ENCODE assay signal across 10 cellular contexts in genomic region chr1:225766967-225767413, GRCh38. TPM values are rescaled to one million over a fixed set of nuclear protein-coding genes. Genes with fewer than 3 reads are reported as not detected.
DNase-seq lines count a peak whose midpoint lies in the region; ATAC-seq, FAIRE-seq and TF ChIP-seq lines count a peak whose summit lies in the region.
"Had no signal": no experiment of that assay in that cellular context is flagged by ENCODE, and none has a peak within 500 bp of the region (broad histone marks: within the 10 kb centered on the region; RNA-seq: fewer than 3 reads in every experiment).

No MANE protein-coding gene starts in this region.

- no peak overlapping the region for H2BK120ac ChIP-seq in mesendoderm (ENCODE audit: low read depth, low read length)

- no peak overlapping the region for H3K23ac ChIP-seq in mesendoderm (ENCODE audit: low read length)

- peak overlapping the region; percentile 42 for H3K18ac ChIP-seq in mesendoderm (ENCODE audit: low read length)

- in situ Hi-C loops in HepG2 (cut with HindIII; ENCODE audit: extremely low pct_ligation_motif_present, low pct_unique_long_range_greater_than_20kb), result loop anchor here (5.0 kb wide), 2 partner anchors 75 to 115 kb away; partner anchors contain the start of gene ENAH

- TF ChIP-seq EP300 in HepG2 (IDR thresholded peaks at IDR 0.05; ENCODE audit: low read depth in 2 of 2, low read length in 2 of 2) (no peak), HepG2 (CRISPR knock-in tag; IDR thresholded peaks at IDR 0.05; ENCODE audit: borderline replicate concordance) (no peak)

- no peak overlapping the region for H4K5ac ChIP-seq in mesendoderm (ENCODE audit: low read length)

- peak overlapping the region; percentile 18 for H2AFZ ChIP-seq in HepG2 (ENCODE audit: low read length)

- no peak; a peak in 1 of 4 replicates for TF ChIP-seq POLR2A in HepG2 (IDR thresholded peaks at IDR 0.05; ENCODE audit: insufficient read depth in 1 of 2, low read depth in 2 of 2, low read length in 2 of 2)
- no peak for TF ChIP-seq POLR2A in right lobe of liver (IDR thresholded peaks at IDR 0.05)

- no peak overlapping the region for H2BK5ac ChIP-seq in mesendoderm (ENCODE audit: low read length)

- H3K9me3 ChIP-seq in HepG2 (ENCODE audit: low read length), result no peaks in the 10 kb centered on the region
- H3K9me3 ChIP-seq in right lobe of liver, result no peaks in the 10 kb centered on the region
- no peaks in the 10 kb centered on the region for H3K9me3 ChIP-seq in aorta (ENCODE audit: control insufficient read depth, low read length)

- H3K27ac ChIP-seq in HepG2 (ENCODE audit: extremely low read length, insufficient read depth, low read length), result peak overlapping the region; percentile 79
- no peak overlapping the region for H3K27ac ChIP-seq in right lobe of liver
- H3K27ac ChIP-seq in mesendoderm (ENCODE audit: low read depth, low read length), result no peak overlapping the region
- H3K27ac ChIP-seq in aorta (ENCODE audit: low read depth in 1 of 2, low read length in 2 of 2), result peak overlapping the region; percentile 67 to 79
- H3K27ac ChIP-seq: HL-60 had no signal

- no peaks in the 10 kb centered on the region for H3K36me3 Mint-ChIP-seq in natural killer cell
- H3K36me3 Mint-ChIP-seq: CD8-positive, alpha-beta T cell had no signal

- H3K4me1 ChIP-seq in HepG2 (ENCODE audit: insufficient read depth, low read length) (peaks cover 90% of the 10 kb centered on the region), right lobe of liver (peaks cover 0 to 1% (median 0%) of the 10 kb centered on the region in 4 donors), mesendoderm (ENCODE audit: control insufficient read depth, low read depth, low read length) (peaks cover 23% of the 10 kb centered on the region), aorta (ENCODE audit: control insufficient read depth in 1 of 2, insufficient read depth in 2 of 2, low read length in 2 of 2) (peaks cover 0 to 6% of the 10 kb centered on the region in 2 donors)

- no TSS peak for BruUV-seq in HepG2 (replicated peaks; lab: Mats Ljungman, UMichigan)

- peak overlapping the region; percentile 68 for H3K9ac ChIP-seq in HepG2 (ENCODE audit: insufficient read depth, low read depth, low read length)
- no peak overlapping the region for H3K9ac ChIP-seq in mesendoderm (ENCODE audit: low read length)

- no peaks in the 10 kb centered on the region for H3K27me3 Mint-ChIP-seq in natural killer cell (ENCODE audit: low read depth in 2 of 2)

- H3K27ac Mint-ChIP-seq in natural killer cell, result no peak overlapping the region
- H3K27ac Mint-ChIP-seq: CD8-positive, alpha-beta T cell had no signal

- no peak for FAIRE-seq in HepG2 (lab: Jason Lieb, UNC)

- no peaks in the 10 kb centered on the region for H3K79me1 ChIP-seq in mesendoderm (ENCODE audit: low read length)

- no peak for TF ChIP-seq CTCF in HepG2 (CRISPR knock-in tag; IDR thresholded peaks at IDR 0.05)
- no peak for TF ChIP-seq CTCF in right lobe of liver (IDR thresholded peaks at IDR 0.05)
- TF ChIP-seq CTCF in natural killer cell (IDR thresholded peaks at IDR 0.05), result no peak

- H3K27me3 ChIP-seq in HepG2 (ENCODE audit: control insufficient read depth in 1 of 2, insufficient read depth in 2 of 2, low read length in 2 of 2), result no peaks in the 10 kb centered on the region
- H3K27me3 ChIP-seq in right lobe of liver, result no peaks in the 10 kb centered on the region
- H3K27me3 ChIP-seq in mesendoderm (ENCODE audit: insufficient read depth, low read length, poor library complexity), result no peaks in the 10 kb centered on the region
- H3K27me3 ChIP-seq in aorta (ENCODE audit: control insufficient read depth in 1 of 2, insufficient read depth in 2 of 2, low read length in 1 of 2), result no peaks in the 10 kb centered on the region

- intact Hi-C loops in HepG2 (cut with micrococcal nuclease; ENCODE audit: unreplicated experiment), result loop anchor here (5.0 kb wide), 1 partner anchor 75 kb away; no protein-coding TSS in a partner anchor
- intact Hi-C loops in right lobe of liver (cut with DNase I), result no loop called here
- intact Hi-C loops in aorta (cut with DNase I), result loop anchor here in 1 of 2 donors (10.0 kb wide), 1 partner anchor 72 kb away; no protein-coding TSS in a partner anchor
- intact Hi-C loops in natural killer cell (cut with micrococcal nuclease), result no loop called here

- DNase-seq in HepG2 (ENCODE audit: low spot score) (peak; percentile 56), right lobe of liver (no peak), cerebellar cortex (ENCODE audit: low spot score) (peak; percentile 67), mesendoderm (no peak), aorta (peak; percentile 77 to 86), natural killer cell (no peak)
- DNase-seq: CD8-positive, alpha-beta T cell had no signal

- no peaks in the 10 kb centered on the region for H3K9me3 Mint-ChIP-seq in natural killer cell
- H3K9me3 Mint-ChIP-seq: CD8-positive, alpha-beta T cell had no signal

- H2BK15ac ChIP-seq in mesendoderm (replicated peaks; ENCODE audit: low read depth), result no peak overlapping the region

- TF ChIP-seq RAD21 in HepG2 (CRISPR knock-in tag; IDR thresholded peaks at IDR 0.05), result no peak

- H3K36me3 ChIP-seq in HepG2 (replicated peaks in 1 of 2; ENCODE audit: control insufficient read depth in 1 of 2, insufficient read depth in 2 of 2, low read length in 2 of 2), result no peaks in the 10 kb centered on the region
- no peaks in the 10 kb centered on the region for H3K36me3 ChIP-seq in right lobe of liver
- no peaks in the 10 kb centered on the region for H3K36me3 ChIP-seq in mesendoderm (ENCODE audit: control insufficient read depth, insufficient read depth, low read length)
- H3K36me3 ChIP-seq in aorta (ENCODE audit: control insufficient read depth in 1 of 2, insufficient read depth in 2 of 2, low read length in 1 of 2), result no peaks in the 10 kb centered on the region

- no peak overlapping the region for H4K8ac ChIP-seq in mesendoderm (ENCODE audit: low read depth, low read length)

- POLR2A ChIA-PET in HepG2 (lab: Yijun Ruan, JAX), result interaction anchor here (0.9 to 4.6 kb wide), 10 partner anchors 10 to 118 kb away, joined by 3 to 72 read pairs (median 32); partner anchors contain the start of genes ENAH and SRP9

- H3K4me2 ChIP-seq in HepG2 (ENCODE audit: low read depth, low read length) (peak overlapping the region; percentile 97), mesendoderm (ENCODE audit: low read length) (no peak overlapping the region)

- H3K56ac ChIP-seq in mesendoderm (ENCODE audit: low read length), result no peak overlapping the region

- ATAC-seq in HepG2 (peak; percentile 1; the same call in 2 of the 3 replicates), right lobe of liver (no peak), aorta (ENCODE audit: low FRiP score) (peak; percentile 62), GM19455 (IDR thresholded peaks at IDR 0.05; ENCODE audit: unreplicated experiment) (no peak), natural killer cell (no peak), GM21423 (IDR thresholded peaks at IDR 0.05; ENCODE audit: unreplicated experiment) (no peak)
- ATAC-seq: CD8-positive, alpha-beta T cell had no signal

- H3K4me1 Mint-ChIP-seq in natural killer cell, result no peaks in the 10 kb centered on the region

- H3K4me3 ChIP-seq in HepG2 (replicated peaks in 1 of 3; ENCODE audit: insufficient read depth in 1 of 3, low read depth in 2 of 3, low read length in 3 of 3) (peak overlapping the region; percentile 14 to 69 (median 52)), right lobe of liver (no peak overlapping the region), mesendoderm (ENCODE audit: low read length) (no peak overlapping the region), aorta (ENCODE audit: low read length in 2 of 2) (no peak overlapping the region)

- H3K79me2 ChIP-seq in HepG2 (ENCODE audit: insufficient read depth, low read length), result no peaks in the 10 kb centered on the region
- no peaks in the 10 kb centered on the region for H3K79me2 ChIP-seq in mesendoderm (ENCODE audit: control insufficient read depth, insufficient read depth, low read length)

- whole genome bisulfite sequencing in HepG2 (ENCODE audit: low lambda C conversion rate), result 33% methylated on average over 5 of the region's 6 CpGs
- WGBS in right lobe of liver (ENCODE audit: insufficient coverage, low coverage, low lambda C conversion rate, missing lambda C conversion rate), result 70% methylated on average over 5 of the region's 6 CpGs
- WGBS in mesendoderm (ENCODE audit: extremely low coverage, insufficient coverage, low lambda C conversion rate), result no CpG with 5 or more reads among the region's 6 CpGs
- WGBS in aorta, 2 donors, result 2 to 9% methylated on average over 6 of the region's 6 CpGs

- CTCF ChIA-PET in HepG2 (lab: Yijun Ruan, JAX; ENCODE audit: low intra/inter-chr PET ratio, low total read pairs), result no interaction called here

- no peak overlapping the region for H2AK5ac ChIP-seq in mesendoderm (ENCODE audit: low read length)

- H3K4ac ChIP-seq in mesendoderm (ENCODE audit: low read depth, low read length), result no peak overlapping the region

- no peak overlapping the region for H3K4me3 Mint-ChIP-seq in natural killer cell
- H3K4me3 Mint-ChIP-seq: CD8-positive, alpha-beta T cell had no signal

- H4K20me1 ChIP-seq in HepG2 (ENCODE audit: insufficient read depth, low read length), result no peaks in the 10 kb centered on the region

RNA-seq across cellular contexts. Expression of gene SRP9, which starts 10.6 kb away (rescaled TPM):
- total RNA-seq in HepG2 (2016; rRNA removed; fragmentation: Illumina TruSeq; extraction: Trizol), result 251 and 524 TPM in 2 replicates
- total RNA-seq in HepG2 (2016; cell fraction: cytosol; rRNA removed; fragmentation: Illumina TruSeq; extraction: Trizol; ENCODE audit: low read depth), result 34.2 and 43.4 TPM in 2 replicates
- 284 and 524 TPM in 2 replicates for total RNA-seq in HepG2 (2016; cell fraction: insoluble cytoplasmic fraction; rRNA removed; fragmentation: Illumina TruSeq; extraction: Trizol)
- 119 and 121 TPM in 2 replicates for total RNA-seq in HepG2 (2016; cell fraction: membrane; rRNA removed; fragmentation: Illumina TruSeq; extraction: Trizol)
- 114 and 119 TPM in 2 replicates for total RNA-seq in HepG2 (2016; cell fraction: nucleus; rRNA removed; fragmentation: Illumina TruSeq; extraction: Trizol)
- 217 and 307 TPM in 2 replicates for polyA plus RNA-seq in HepG2 (2011; rRNA removed)
- polyA plus RNA-seq in HepG2 (2011; cell fraction: cytosol; rRNA removed), result 155 and 238 TPM in 2 replicates
- 51.6 and 71.1 TPM in 2 replicates for polyA plus RNA-seq in HepG2 (2011; cell fraction: nucleus; rRNA removed)
- polyA plus RNA-seq in HepG2 (2012), result 199 and 240 TPM in 2 replicates
- 47.7 and 66.3 TPM in 2 replicates for polyA plus RNA-seq in HepG2 (2016; cell fraction: cytosol; fragmentation: Illumina TruSeq; extraction: Trizol; ENCODE audit: low read depth)
- polyA plus RNA-seq in HepG2 (2016; cell fraction: insoluble cytoplasmic fraction; fragmentation: Illumina TruSeq; extraction: Trizol; ENCODE audit: low read depth), result 592 and 651 TPM in 2 replicates
- polyA plus RNA-seq in HepG2 (2016; cell fraction: membrane; fragmentation: Illumina TruSeq; extraction: Trizol; ENCODE audit: low read depth), result 142 and 155 TPM in 2 replicates
- 229 and 237 TPM in 2 replicates for polyA plus RNA-seq in HepG2 (2016; cell fraction: nucleus; fragmentation: Illumina TruSeq; extraction: Trizol; ENCODE audit: insufficient read depth, low read depth)
- polyA minus RNA-seq in HepG2 (2011; rRNA and poly(A)+ RNA removed; ENCODE audit: low replicate concordance), result 170 and 215 TPM in 2 replicates
- polyA minus RNA-seq in HepG2 (2011; cell fraction: cytosol; rRNA and poly(A)+ RNA removed), result 83.5 and 103 TPM in 2 replicates
- 38.2 and 45.3 TPM in 2 replicates for polyA minus RNA-seq in HepG2 (2011; cell fraction: nucleus; rRNA and poly(A)+ RNA removed)
- total RNA-seq in right lobe of liver, result 100 to 1,000 TPM; 132 to 150 (median 141) TPM
- polyA plus RNA-seq in mesendoderm (2013, experiment 1 of 2), result 397 TPM
- polyA plus RNA-seq in mesendoderm (2013, experiment 2 of 2), result 387 TPM
- 100 to 1,000 TPM; 128 to 140 TPM for total RNA-seq in aorta
- 100 to 1,000 TPM; 180 to 390 TPM for polyA plus RNA-seq in aorta
- total RNA-seq in natural killer cell, result 100 to 1,000 TPM in 1 of 3 donors, 10 to 100 TPM in 2; 83.1 to 116 (median 93.0) TPM

RNA-seq across cellular contexts. Expression of gene EPHX1, which starts 42.9 kb away (rescaled TPM):
- total RNA-seq in HepG2 (2016; rRNA removed; fragmentation: Illumina TruSeq; extraction: Trizol) (28.8 and 36.5 TPM in 2 replicates), right lobe of liver (1,000 to 10,000 TPM in 3 of 6 experiments, 100 to 1,000 TPM in 3; 331 to 4,402 (median 1,032) TPM), aorta (100 to 1,000 TPM in 1 of 2 donors, 10 to 100 TPM in 1; 57.6 to 153 TPM), natural killer cell (1 to 10 TPM; 1.1 to 2.3 (median 1.5) TPM)
- total RNA-seq in HepG2 (2016; cell fraction: cytosol; rRNA removed; fragmentation: Illumina TruSeq; extraction: Trizol; ENCODE audit: low read depth), result 20.0 and 23.1 TPM in 2 replicates
- total RNA-seq in HepG2 (2016; cell fraction: insoluble cytoplasmic fraction; rRNA removed; fragmentation: Illumina TruSeq; extraction: Trizol), result 20.9 and 35.8 TPM in 2 replicates
- total RNA-seq in HepG2 (2016; cell fraction: membrane; rRNA removed; fragmentation: Illumina TruSeq; extraction: Trizol), result 36.4 and 40.0 TPM in 2 replicates
- total RNA-seq in HepG2 (2016; cell fraction: nucleus; rRNA removed; fragmentation: Illumina TruSeq; extraction: Trizol), result 48.7 and 54.7 TPM in 2 replicates
- polyA plus RNA-seq in HepG2 (2011; rRNA removed) (27.7 and 38.3 TPM in 2 replicates), aorta (10 to 100 TPM; 20.0 to 66.3 TPM)
- polyA plus RNA-seq in HepG2 (2011; cell fraction: cytosol; rRNA removed), result 18.6 and 23.4 TPM in 2 replicates
- 29.6 and 32.2 TPM in 2 replicates for polyA plus RNA-seq in HepG2 (2011; cell fraction: nucleus; rRNA removed)
- polyA plus RNA-seq in HepG2 (2012), result 80.6 and 134 TPM in 2 replicates
- polyA plus RNA-seq in HepG2 (2016; cell fraction: cytosol; fragmentation: Illumina TruSeq; extraction: Trizol; ENCODE audit: low read depth), result 67.8 and 68.1 TPM in 2 replicates
- polyA plus RNA-seq in HepG2 (2016; cell fraction: insoluble cytoplasmic fraction; fragmentation: Illumina TruSeq; extraction: Trizol; ENCODE audit: low read depth), result 43.8 and 55.8 TPM in 2 replicates
- polyA plus RNA-seq in HepG2 (2016; cell fraction: membrane; fragmentation: Illumina TruSeq; extraction: Trizol; ENCODE audit: low read depth), result 77.2 and 87.4 TPM in 2 replicates
- polyA plus RNA-seq in HepG2 (2016; cell fraction: nucleus; fragmentation: Illumina TruSeq; extraction: Trizol; ENCODE audit: insufficient read depth, low read depth), result 134 and 141 TPM in 2 replicates
- 20.7 and 23.4 TPM in 2 replicates for polyA minus RNA-seq in HepG2 (2011; rRNA and poly(A)+ RNA removed; ENCODE audit: low replicate concordance)
- polyA minus RNA-seq in HepG2 (2011; cell fraction: cytosol; rRNA and poly(A)+ RNA removed), result 21.0 and 23.9 TPM in 2 replicates
- polyA minus RNA-seq in HepG2 (2011; cell fraction: nucleus; rRNA and poly(A)+ RNA removed), result 15.3 and 18.4 TPM in 2 replicates
- polyA plus RNA-seq in mesendoderm (2013, experiment 1 of 2), result 171 TPM
- polyA plus RNA-seq in mesendoderm (2013, experiment 2 of 2), result 168 TPM

Comparison
In these comparisons a context has a peak if more than half of its experiments do, and no peak if none do; other contexts are left out.
1. ATAC-seq: peak in HepG2 (single experiment) and aorta (single experiment); none in right lobe of liver (0 of 4), GM19455 (single experiment), natural killer cell (0 of 3) and GM21423 (single experiment).
2. DNase-seq: peak in HepG2 (single experiment), cerebellar cortex (single experiment) and aorta (2 of 2); none in right lobe of liver (0 of 3), mesendoderm (single experiment) and natural killer cell (single experiment).
3. H3K27ac ChIP-seq: peak in HepG2 (single experiment) and aorta (2 of 2); none in right lobe of liver (0 of 3) and mesendoderm (single experiment).
4. H3K4me3 ChIP-seq: peak in HepG2 (3 of 3); none in right lobe of liver (0 of 3), mesendoderm (single experiment) and aorta (0 of 2).
5. RNA of gene EPHX1, which starts 42.9 kb away (total RNA-seq): 331 to 4,402 TPM in right lobe of liver, 57.6 to 153 TPM in aorta and 20.0 to 54.7 TPM in HepG2; 1.1 to 2.3 TPM in natural killer cell; every median in the first group is over 4 times any median in the second.